In genomic region chr12:27006797-27007467, GRCh38 we compare ENCODE assay signal across 20 cellular contexts. TPM values are rescaled to one million over a fixed set of nuclear protein-coding genes. Genes with fewer than 3 reads are reported as not detected.
DNase-seq lines count a peak whose midpoint lies in the region; ATAC-seq, FAIRE-seq and TF ChIP-seq lines count a peak whose summit lies in the region.
"Had no signal": no experiment of that assay in that cellular context is flagged by ENCODE, and none has a peak within 500 bp of the region (broad histone marks: within the 10 kb centered on the region; RNA-seq: fewer than 3 reads in every experiment).

No MANE protein-coding gene starts in this region.

- DNase-seq in GM23338 (ENCODE audit: low spot score) (no peak), kidney (no peak), upper lobe of left lung (no peak), frontal cortex (ENCODE audit: low spot score in 2 of 2) (no peak)
- DNase-seq: CD4-positive, alpha-beta T cell; H9; HFFc6; KBM-7; MM.1S; NCI-H2029; NCI-H446; NK-92 treated with Interleukin-12 subunit alpha and Interleukin-12 subunit beta, amount 100 ng/mL, for 24 hours; SHP77 treated with DMSO at 0.1 percent for 48 hours had no signal

- no peaks in the 10 kb centered on the region for H3K36me3 ChIP-seq in GM23338 (ENCODE audit: insufficient read depth)
- peaks cover 2% of the 10 kb centered on the region for H3K36me3 ChIP-seq in OCI-LY1 (ENCODE audit: insufficient read depth, low read length)
- peaks cover 0 to 1% of the 10 kb centered on the region in 2 donors for H3K36me3 ChIP-seq in kidney (ENCODE audit: control insufficient read depth in 1 of 2, insufficient read depth in 2 of 2, low read length in 2 of 2)
- no peaks in the 10 kb centered on the region for H3K36me3 ChIP-seq in neutrophil
- H3K36me3 ChIP-seq in upper lobe of left lung: no peaks in the 10 kb centered on the region

- H3K27ac Mint-ChIP-seq in GM23338: no peak overlapping the region
- H3K27ac Mint-ChIP-seq: CD4-positive, alpha-beta T cell; H9; HFFc6 had no signal

- H3K4me1 Mint-ChIP-seq in GM23338: peaks cover 30% of the 10 kb centered on the region; the same call in 2 of the 3 replicates

- H3K4me3 Mint-ChIP-seq in GM23338: no peak overlapping the region
- H3K4me3 Mint-ChIP-seq: CD4-positive, alpha-beta T cell; H9; HFFc6 had no signal

- FAIRE-seq in kidney (lab: Jason Lieb, UNC) (no peak), frontal cortex (lab: Jason Lieb, UNC) (no peak)
- FAIRE-seq: D721Med, GM18507 had no signal

- H3K4me3 ChIP-seq in GM23338 (no peak overlapping the region), OCI-LY1 (ENCODE audit: low read depth, low read length, poor library complexity, severe bottlenecking) (no peak overlapping the region), kidney (ENCODE audit: low read length in 2 of 2) (peak overlapping the region in 1 of 2 donors; percentile 20), neutrophil (ENCODE audit: low read depth in 1 of 2, low read length in 1 of 2) (no peak overlapping the region), upper lobe of left lung (no peak overlapping the region)
- H3K4me3 ChIP-seq: BLaER1 had no signal

- WGBS in upper lobe of left lung, 2 donors: 70 to 77% methylated on average over 2 of the region's 2 CpGs

- intact Hi-C loops in kidney (cut with DNase I): loop anchor here (10.0 kb wide), 1 partner anchor 52 kb away; no protein-coding TSS in a partner anchor

- peaks cover 16% of the 10 kb centered on the region for H3K4me1 ChIP-seq in GM23338 (ENCODE audit: insufficient read depth)
- peaks cover 92% of the 10 kb centered on the region for H3K4me1 ChIP-seq in OCI-LY1 (ENCODE audit: insufficient read depth, low read length, severe bottlenecking)
- H3K4me1 ChIP-seq in kidney (ENCODE audit: control insufficient read depth in 1 of 2, insufficient read depth in 1 of 2, low read depth in 1 of 2, low read length in 2 of 2): peaks cover 5 to 19% of the 10 kb centered on the region in 2 donors
- peaks cover 74 to 80% of the 10 kb centered on the region in 2 experiments for H3K4me1 ChIP-seq in neutrophil (ENCODE audit: control insufficient read depth in 1 of 2, insufficient read depth in 1 of 2, low read depth in 1 of 2, low read length in 1 of 2)
- peaks cover 4 to 20% (median 13%) of the 10 kb centered on the region in 4 donors for H3K4me1 ChIP-seq in upper lobe of left lung

- TF ChIP-seq CTCF in GM23338 (conservative IDR thresholded peaks at IDR 0.05; ENCODE audit: low read depth in 2 of 2): no peak
- TF ChIP-seq CTCF in OCI-LY1 (IDR thresholded peaks at IDR 0.05; ENCODE audit: low read length): no peak
- no peak for TF ChIP-seq CTCF in kidney (IDR thresholded peaks at IDR 0.05; ENCODE audit: borderline replicate concordance, extremely low read depth, insufficient read depth)
- no peak for TF ChIP-seq CTCF in neutrophil (IDR thresholded peaks at IDR 0.05)
- TF ChIP-seq CTCF in upper lobe of left lung (IDR thresholded peaks at IDR 0.05): no peak

- H3K27me3 ChIP-seq in GM23338 (ENCODE audit: insufficient read depth): no peaks in the 10 kb centered on the region
- H3K27me3 ChIP-seq in OCI-LY1 (ENCODE audit: insufficient read depth, low read length): no peaks in the 10 kb centered on the region
- H3K27me3 ChIP-seq in neutrophil: no peaks in the 10 kb centered on the region
- no peaks in the 10 kb centered on the region for H3K27me3 ChIP-seq in upper lobe of left lung
- H3K27me3 ChIP-seq: BLaER1 had no signal

- TF ChIP-seq POLR2A in upper lobe of left lung (IDR thresholded peaks at IDR 0.05): no peak

- H4K20me1 ChIP-seq in GM23338 (replicated peaks; ENCODE audit: insufficient read depth) (no peaks in the 10 kb centered on the region; the same call in 1 of the 2 replicates), OCI-LY1 (ENCODE audit: insufficient read depth, low read length) (no peaks in the 10 kb centered on the region)

- H3K27ac ChIP-seq in GM23338 (ENCODE audit: low read depth) (peak overlapping the region; percentile 58; the same call in 1 of the 2 replicates), OCI-LY1 (ENCODE audit: low read depth, low read length, poor library complexity, severe bottlenecking) (peak overlapping the region; percentile 74), kidney (ENCODE audit: low read depth in 2 of 2, low read length in 2 of 2) (peak overlapping the region; percentile 21 to 30), neutrophil (peak overlapping the region; percentile 64), upper lobe of left lung (no peak overlapping the region)
- H3K27ac ChIP-seq: BLaER1 had no signal

- H3K9me3 ChIP-seq in OCI-LY1 (ENCODE audit: low read length): no peaks in the 10 kb centered on the region
- no peaks in the 10 kb centered on the region for H3K9me3 ChIP-seq in kidney (ENCODE audit: control insufficient read depth in 1 of 2, low read length in 2 of 2)
- no peaks in the 10 kb centered on the region for H3K9me3 ChIP-seq in neutrophil
- no peaks in the 10 kb centered on the region for H3K9me3 ChIP-seq in upper lobe of left lung
- H3K9me3 ChIP-seq: BLaER1 had no signal

- H3K9ac ChIP-seq in OCI-LY1 (ENCODE audit: low read length) (no peak overlapping the region), kidney (ENCODE audit: low read length in 2 of 2) (no peak overlapping the region)
- H3K9ac ChIP-seq: BLaER1 had no signal

- H3F3A ChIP-seq in GM23338 (replicated peaks; ENCODE audit: low read depth) (no peaks in the 10 kb centered on the region), OCI-LY1 (ENCODE audit: insufficient read depth, low read length) (no peaks in the 10 kb centered on the region)

- no peak overlapping the region for H2AFZ ChIP-seq in GM23338
- no peak overlapping the region for H2AFZ ChIP-seq in OCI-LY1 (ENCODE audit: low read length)

- H3K79me2 ChIP-seq in GM23338 (replicated peaks; ENCODE audit: insufficient read depth) (peaks cover 96% of the 10 kb centered on the region), OCI-LY1 (ENCODE audit: insufficient read depth, low read length) (peaks cover 73% of the 10 kb centered on the region)

- H3K4me2 ChIP-seq in GM23338 (no peak overlapping the region), OCI-LY1 (ENCODE audit: low read length) (no peak overlapping the region; the same call in 1 of the 2 replicates)
- H3K4me2 ChIP-seq: BLaER1 had no signal

- ATAC-seq in GM23338: no peak
- no peak for ATAC-seq in upper lobe of left lung (ENCODE audit: low FRiP score in 2 of 2)
- ATAC-seq in HG02870 (IDR thresholded peaks at IDR 0.05; ENCODE audit: unreplicated experiment): no peak
- ATAC-seq: Panc1 had no signal

- H3K9me3 Mint-ChIP-seq in GM23338: no peaks in the 10 kb centered on the region
- H3K9me3 Mint-ChIP-seq: CD4-positive, alpha-beta T cell; H9; HFFc6 had no signal

- peaks cover 1% of the 10 kb centered on the region; the same call in 2 of the 3 replicates for H3K36me3 Mint-ChIP-seq in GM23338 (ENCODE audit: low read depth)

- H3K9me2 ChIP-seq in GM23338 (ENCODE audit: insufficient read depth): no peaks in the 10 kb centered on the region
- H3K9me2 ChIP-seq in OCI-LY1 (ENCODE audit: low read depth, low read length): no peaks in the 10 kb centered on the region

- H3K27me3 Mint-ChIP-seq in GM23338 (ENCODE audit: insufficient read depth, low read depth, poor library complexity): peaks cover 2% of the 10 kb centered on the region
- H3K27me3 Mint-ChIP-seq: CD4-positive, alpha-beta T cell had no signal

- no peak for TF ChIP-seq EP300 in upper lobe of left lung (IDR thresholded peaks at IDR 0.05)

TF ChIP-seq in GM23338, 12 proteins besides CTCF, POLR2A, EP300 and RAD21 (continues in another document):
- TF ChIP-seq ZNF114 (CRISPR knock-in tag; IDR thresholded peaks at IDR 0.05): no peak
- no peak for TF ChIP-seq JUNB (IDR thresholded peaks at IDR 0.05; ENCODE audit: unreplicated experiment)
- no peak for TF ChIP-seq POLR2AphosphoS5 (IDR thresholded peaks at IDR 0.05; ENCODE audit: low read depth)
- no peak for TF ChIP-seq REST (IDR thresholded peaks at IDR 0.05; ENCODE audit: unreplicated experiment)

RNA-seq across cellular contexts. Expression of gene TM7SF3, which starts 7.3 kb away (rescaled TPM):
- 95.7 and 121 TPM in 2 replicates for total RNA-seq in GM23338 (2014; rRNA removed; shearing (Covaris generic))
- 23.3 and 30.3 TPM in 2 replicates for polyA plus RNA-seq in GM23338 (2016; fragmentation: Nextera tagmentation; extraction: Ambion mirVana)
- total RNA-seq in kidney: 63.1 TPM
- polyA plus RNA-seq in kidney (ENCODE audit: insufficient read depth, low read depth, low replicate concordance): 70.1 TPM
- 10 to 100 TPM; 33.5 to 81.1 (median 69.2) TPM for total RNA-seq in upper lobe of left lung
- 90.1 TPM for total RNA-seq in frontal cortex

RNA-seq across cellular contexts. Expression of gene MED21, which starts 15.4 kb away (rescaled TPM):
- 87.8 and 87.9 TPM in 2 replicates for total RNA-seq in GM23338 (2014; rRNA removed; shearing (Covaris generic))
- 76.6 and 82.7 TPM in 2 replicates for polyA plus RNA-seq in GM23338 (2016; fragmentation: Nextera tagmentation; extraction: Ambion mirVana)
- 57.1 TPM for total RNA-seq in kidney
- polyA plus RNA-seq in kidney (ENCODE audit: insufficient read depth, low read depth, low replicate concordance): 39.5 TPM
- 10 to 100 TPM in 5 of 6 donors, 1 to 10 TPM in 1; 8.3 to 78.9 (median 47.0) TPM for total RNA-seq in upper lobe of left lung
- total RNA-seq in frontal cortex: 130 TPM

Comparison
In these comparisons a context has a peak if more than half of its experiments do, and no peak if none do; other contexts are left out.
1. H3K27ac ChIP-seq: peak in GM23338 (single experiment), OCI-LY1 (single experiment), kidney (2 of 2) and neutrophil (single experiment); none in upper lobe of left lung (0 of 4).